Comparison of ENCODE assay signal across 25 cellular contexts in genomic region chr18:78704960-78705600, GRCh38.
"Had no signal": no experiment of that assay in that cellular context is flagged by ENCODE, and none has a peak within 500 bp of the region (broad histone marks: within the 10 kb centered on the region; RNA-seq: fewer than 3 reads in every experiment).

No MANE protein-coding gene starts in this region.

- H3K27ac ChIP-seq: epithelial cell of prostate, gastrocnemius medialis, heart left ventricle, hepatocyte, neural progenitor cell, prostate gland, right atrium auricular region, skin epidermis, spleen, suprapubic skin, transverse colon, vagina had no signal

- H3K4me2 ChIP-seq: hepatocyte, neural progenitor cell had no signal

- H3K9me3 ChIP-seq: gastrocnemius medialis, prostate gland, suprapubic skin, vagina had no signal

- H3K27me3 ChIP-seq: gastrocnemius medialis, neural progenitor cell, right atrium auricular region, vagina had no signal

- H3K4me1 ChIP-seq: gastrocnemius medialis, heart left ventricle, right atrium auricular region, spleen, suprapubic skin, transverse colon, vagina had no signal

- H3K79me2 ChIP-seq: hepatocyte had no signal

- H2AFZ ChIP-seq: hepatocyte, neural progenitor cell had no signal

- H3K9ac ChIP-seq: neural progenitor cell had no signal

- H3K4me1 Mint-ChIP-seq: naive thymus-derived CD4-positive, alpha-beta T cell; nephron; stimulated activated naive CD8-positive, alpha-beta T cell treated with anti-CD3 and anti-CD28 coated beads, Interleukin-15, amount 100 ng/mL, for 72 hours had no signal

- H3K27ac Mint-ChIP-seq: dendritic cell treated with granulocyte-macrophage colony-stimulating factor and Interleukin-4, amounts not matched to agents 40 ng/mL and 50 ng/mL, for 4 days; endodermal cell; naive thymus-derived CD4-positive, alpha-beta T cell; nephron; neural progenitor cell; stimulated activated naive CD8-positive, alpha-beta T cell treated with anti-CD3 and anti-CD28 coated beads, Interleukin-15, amount 100 ng/mL, for 72 hours had no signal

- H3K36me3 ChIP-seq: gastrocnemius medialis, heart left ventricle, neural progenitor cell, prostate gland, right atrium auricular region, spleen, suprapubic skin, transverse colon, vagina had no signal

- DNase-seq: effector CD8-positive, alpha-beta T cell; endodermal cell; foreskin fibroblast; gastrocnemius medialis; heart left ventricle; kidney; mesenchymal stem cell; midbrain; naive thymus-derived CD4-positive, alpha-beta T cell; nucleus accumbens; spleen; stimulated activated CD4-positive, alpha-beta T cell treated with anti-CD3 and anti-CD28 coated beads, Interleukin-2, amount 100 ng/mL, for 48 hours; stimulated activated naive CD4-positive, alpha-beta T cell; stimulated activated naive CD8-positive, alpha-beta T cell treated with anti-CD3 and anti-CD28 coated beads, Interleukin-15, amount 100 ng/mL, for 72 hours; transverse colon had no signal

- H3K4me3 Mint-ChIP-seq: dendritic cell treated with granulocyte-macrophage colony-stimulating factor and Interleukin-4, amounts not matched to agents 40 ng/mL and 50 ng/mL, for 4 days; endodermal cell; naive thymus-derived CD4-positive, alpha-beta T cell; nephron; neural progenitor cell; stimulated activated naive CD8-positive, alpha-beta T cell treated with anti-CD3 and anti-CD28 coated beads, Interleukin-15, amount 100 ng/mL, for 72 hours had no signal

- H3K36me3 Mint-ChIP-seq: neural progenitor cell had no signal

- H3K4me3 ChIP-seq: gastrocnemius medialis, heart left ventricle, hepatocyte, neural progenitor cell, prostate gland, right atrium auricular region, skin epidermis, spleen, suprapubic skin, transverse colon, vagina had no signal
